In the genomic region with DNA sequence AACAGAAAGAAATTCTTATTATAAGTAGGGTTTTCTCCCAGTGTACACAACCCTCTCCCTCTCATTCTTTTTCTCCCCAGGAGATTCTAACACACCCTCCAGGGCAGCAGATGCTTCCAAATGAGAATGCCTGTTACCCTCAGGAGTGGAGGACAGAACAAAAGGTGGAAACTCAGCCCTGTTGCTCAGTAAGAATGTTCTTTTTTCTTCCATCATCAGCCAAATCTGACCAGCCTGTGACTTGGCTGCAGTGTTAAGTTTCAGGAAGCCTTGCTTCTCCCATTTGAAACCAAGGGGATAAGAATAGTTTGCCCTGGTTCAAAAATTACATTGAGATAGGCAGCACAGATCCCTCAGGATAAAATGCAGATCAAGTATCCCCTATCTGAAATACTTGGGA, we compare ENCODE assay signal across 18 cellular contexts.
"Had no signal": no experiment of that assay in that cellular context is flagged by ENCODE, and none has a peak within 500 bp of the region (broad histone marks: within the 10 kb centered on the region; RNA-seq: fewer than 3 reads in every experiment).

No MANE protein-coding gene starts in this region.

- H3K4me3 ChIP-seq: breast epithelium, dorsolateral prefrontal cortex, hepatocyte, smooth muscle cell, testis, upper lobe of left lung had no signal

- DNase-seq: activated CD4-positive, alpha-beta T cell treated with anti-CD3 and anti-CD28 coated beads, Interleukin-2, amount 50 U/mL, for 4 hours; activated CD4-positive, CD25-positive, alpha-beta regulatory T cell treated with anti-CD3 and anti-CD28 coated beads, Interleukin-2, amount 50 U/mL, for 72 hours; activated naive CD4-positive, alpha-beta T cell; activated naive CD8-positive, alpha-beta T cell treated with anti-CD3 and anti-CD28 coated beads, Interleukin-2, amount 10 ng/mL, durations not matched to agents 7 days and 5 days; activated T-cell treated with anti-CD3 and anti-CD28 coated beads for 4 hours; anterior cingulate cortex; dorsolateral prefrontal cortex; endodermal cell; islet precursor cell; naive thymus-derived CD4-positive, alpha-beta T cell; right cardiac atrium; T1000; testis had no signal

- ATAC-seq: naive thymus-derived CD4-positive, alpha-beta T cell had no signal

- H3K27ac ChIP-seq: breast epithelium, dorsolateral prefrontal cortex, hepatocyte, neutrophil, testis, upper lobe of left lung had no signal
